In the genomic region with DNA sequence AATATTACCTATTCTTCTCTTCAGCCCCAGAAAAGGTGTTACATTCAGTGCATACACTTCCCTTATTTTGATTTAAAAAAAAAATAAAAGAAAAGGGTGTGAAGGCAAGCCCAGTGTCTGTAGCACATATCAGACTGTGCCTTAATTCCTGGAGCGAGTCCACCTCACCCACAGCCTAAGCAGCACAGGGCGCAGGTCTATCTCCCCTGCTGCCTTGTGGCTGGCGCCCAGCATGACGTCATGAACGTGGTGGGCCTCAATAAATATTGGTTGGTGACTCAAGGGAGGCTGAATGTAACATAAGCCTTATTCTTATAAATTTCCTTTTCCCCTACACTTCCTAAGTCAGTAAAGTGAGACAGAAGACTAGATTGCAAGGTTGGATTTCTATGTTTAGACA, we compare ENCODE assay signal across 1 cellular context.
TF ChIP-seq lines count a peak whose summit lies in the region.

No MANE protein-coding gene starts in this region.

TF ChIP-seq in SK-N-SH, 30 proteins besides CTCF, POLR2A, EP300 and RAD21 (continued from another document):
- TF ChIP-seq, protein P1, sequence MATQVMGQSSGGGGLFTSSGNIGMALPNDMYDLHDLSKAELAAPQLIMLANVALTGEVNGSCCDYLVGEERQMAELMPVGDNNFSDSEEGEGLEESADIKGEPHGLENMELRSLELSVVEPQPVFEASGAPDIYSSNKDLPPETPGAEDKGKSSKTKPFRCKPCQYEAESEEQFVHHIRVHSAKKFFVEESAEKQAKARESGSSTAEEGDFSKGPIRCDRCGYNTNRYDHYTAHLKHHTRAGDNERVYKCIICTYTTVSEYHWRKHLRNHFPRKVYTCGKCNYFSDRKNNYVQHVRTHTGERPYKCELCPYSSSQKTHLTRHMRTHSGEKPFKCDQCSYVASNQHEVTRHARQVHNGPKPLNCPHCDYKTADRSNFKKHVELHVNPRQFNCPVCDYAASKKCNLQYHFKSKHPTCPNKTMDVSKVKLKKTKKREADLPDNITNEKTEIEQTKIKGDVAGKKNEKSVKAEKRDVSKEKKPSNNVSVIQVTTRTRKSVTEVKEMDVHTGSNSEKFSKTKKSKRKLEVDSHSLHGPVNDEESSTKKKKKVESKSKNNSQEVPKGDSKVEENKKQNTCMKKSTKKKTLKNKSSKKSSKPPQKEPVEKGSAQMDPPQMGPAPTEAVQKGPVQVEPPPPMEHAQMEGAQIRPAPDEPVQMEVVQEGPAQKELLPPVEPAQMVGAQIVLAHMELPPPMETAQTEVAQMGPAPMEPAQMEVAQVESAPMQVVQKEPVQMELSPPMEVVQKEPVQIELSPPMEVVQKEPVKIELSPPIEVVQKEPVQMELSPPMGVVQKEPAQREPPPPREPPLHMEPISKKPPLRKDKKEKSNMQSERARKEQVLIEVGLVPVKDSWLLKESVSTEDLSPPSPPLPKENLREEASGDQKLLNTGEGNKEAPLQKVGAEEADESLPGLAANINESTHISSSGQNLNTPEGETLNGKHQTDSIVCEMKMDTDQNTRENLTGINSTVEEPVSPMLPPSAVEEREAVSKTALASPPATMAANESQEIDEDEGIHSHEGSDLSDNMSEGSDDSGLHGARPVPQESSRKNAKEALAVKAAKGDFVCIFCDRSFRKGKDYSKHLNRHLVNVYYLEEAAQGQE (IDR thresholded peaks at IDR 0.05; ENCODE audit: low read depth, low read length), result no peak
- TF ChIP-seq, protein P2, sequence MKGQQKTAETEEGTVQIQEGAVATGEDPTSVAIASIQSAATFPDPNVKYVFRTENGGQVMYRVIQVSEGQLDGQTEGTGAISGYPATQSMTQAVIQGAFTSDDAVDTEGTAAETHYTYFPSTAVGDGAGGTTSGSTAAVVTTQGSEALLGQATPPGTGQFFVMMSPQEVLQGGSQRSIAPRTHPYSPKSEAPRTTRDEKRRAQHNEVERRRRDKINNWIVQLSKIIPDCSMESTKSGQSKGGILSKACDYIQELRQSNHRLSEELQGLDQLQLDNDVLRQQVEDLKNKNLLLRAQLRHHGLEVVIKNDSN (IDR thresholded peaks at IDR 0.05; ENCODE audit: borderline replicate concordance, low read depth), result no peak
